1 cellular context compared by ENCODE assay signal in the genomic region with DNA sequence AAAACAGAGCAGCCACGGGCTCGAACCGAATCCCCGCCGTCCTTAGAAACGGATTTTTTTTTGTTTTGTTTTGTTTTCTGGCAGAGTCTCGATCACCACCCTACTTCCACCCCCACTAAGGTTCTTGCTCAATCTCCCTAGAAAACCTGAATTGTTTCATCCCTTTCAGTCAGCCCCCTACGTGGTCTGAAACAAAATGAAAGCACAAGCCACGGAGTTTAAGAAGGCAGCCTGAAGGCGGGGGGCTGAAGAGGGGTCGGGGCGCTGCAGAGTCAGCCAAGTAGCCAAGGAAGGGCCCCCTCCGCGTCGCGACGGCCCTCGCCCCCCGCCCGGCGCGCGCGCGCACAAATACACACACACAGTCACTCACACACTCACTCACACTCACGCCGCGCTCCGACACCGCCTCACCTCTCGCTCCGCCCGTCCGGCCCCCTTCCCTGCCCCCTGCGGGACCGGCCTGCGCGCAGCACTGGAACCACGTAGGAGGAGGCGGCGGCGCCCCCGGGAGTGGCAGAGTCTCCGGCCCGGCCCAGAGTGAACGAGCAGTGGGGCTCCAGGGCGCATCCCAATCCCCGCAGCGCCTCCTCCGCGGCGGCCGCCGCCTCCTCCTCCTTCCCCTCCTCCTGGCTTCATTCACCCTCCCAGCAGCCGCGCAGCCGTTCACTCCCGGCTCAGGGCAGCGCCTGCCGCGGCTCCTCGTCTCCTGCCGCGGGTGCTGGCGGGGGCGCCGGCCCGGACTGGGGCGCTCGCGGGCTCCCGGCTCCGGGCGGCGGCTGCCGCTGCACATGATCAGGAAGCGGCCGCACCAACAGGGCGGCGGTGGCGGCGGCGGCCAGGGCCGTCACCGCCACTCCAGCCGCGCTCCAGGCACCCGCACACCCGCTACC.
TF ChIP-seq lines count a peak whose summit lies in the region.

No MANE protein-coding gene starts in this region.

TF ChIP-seq in HEK293, 187 proteins besides CTCF, POLR2A, EP300 and RAD21 (continued from another document and continues in another):
- TF ChIP-seq, protein P1, sequence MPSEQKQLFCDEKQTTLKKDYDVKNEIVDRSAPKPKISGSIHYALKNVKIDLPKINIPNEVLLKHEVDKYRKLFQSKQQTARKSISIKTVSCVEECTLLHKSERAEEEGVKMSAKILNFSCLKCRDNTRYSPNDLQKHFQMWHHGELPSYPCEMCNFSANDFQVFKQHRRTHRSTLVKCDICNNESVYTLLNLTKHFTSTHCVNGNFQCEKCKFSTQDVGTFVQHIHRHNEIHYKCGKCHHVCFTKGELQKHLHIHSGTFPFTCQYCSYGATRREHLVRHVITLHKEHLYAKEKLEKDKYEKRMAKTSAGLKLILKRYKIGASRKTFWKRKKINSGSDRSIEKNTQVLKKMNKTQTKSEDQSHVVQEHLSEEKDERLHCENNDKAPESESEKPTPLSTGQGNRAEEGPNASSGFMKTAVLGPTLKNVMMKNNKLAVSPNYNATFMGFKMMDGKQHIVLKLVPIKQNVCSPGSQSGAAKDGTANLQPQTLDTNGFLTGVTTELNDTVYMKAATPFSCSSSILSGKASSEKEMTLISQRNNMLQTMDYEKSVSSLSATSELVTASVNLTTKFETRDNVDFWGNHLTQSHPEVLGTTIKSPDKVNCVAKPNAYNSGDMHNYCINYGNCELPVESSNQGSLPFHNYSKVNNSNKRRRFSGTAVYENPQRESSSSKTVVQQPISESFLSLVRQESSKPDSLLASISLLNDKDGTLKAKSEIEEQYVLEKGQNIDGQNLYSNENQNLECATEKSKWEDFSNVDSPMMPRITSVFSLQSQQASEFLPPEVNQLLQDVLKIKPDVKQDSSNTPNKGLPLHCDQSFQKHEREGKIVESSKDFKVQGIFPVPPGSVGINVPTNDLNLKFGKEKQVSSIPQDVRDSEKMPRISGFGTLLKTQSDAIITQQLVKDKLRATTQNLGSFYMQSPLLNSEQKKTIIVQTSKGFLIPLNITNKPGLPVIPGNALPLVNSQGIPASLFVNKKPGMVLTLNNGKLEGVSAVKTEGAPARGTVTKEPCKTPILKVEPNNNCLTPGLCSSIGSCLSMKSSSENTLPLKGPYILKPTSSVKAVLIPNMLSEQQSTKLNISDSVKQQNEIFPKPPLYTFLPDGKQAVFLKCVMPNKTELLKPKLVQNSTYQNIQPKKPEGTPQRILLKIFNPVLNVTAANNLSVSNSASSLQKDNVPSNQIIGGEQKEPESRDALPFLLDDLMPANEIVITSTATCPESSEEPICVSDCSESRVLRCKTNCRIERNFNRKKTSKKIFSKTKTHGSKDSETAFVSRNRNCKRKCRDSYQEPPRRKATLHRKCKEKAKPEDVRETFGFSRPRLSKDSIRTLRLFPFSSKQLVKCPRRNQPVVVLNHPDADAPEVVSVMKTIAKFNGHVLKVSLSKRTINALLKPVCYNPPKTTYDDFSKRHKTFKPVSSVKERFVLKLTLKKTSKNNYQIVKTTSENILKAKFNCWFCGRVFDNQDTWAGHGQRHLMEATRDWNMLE (tag by site-specific recombination; conservative IDR thresholded peaks at IDR 0.05; ENCODE audit: low read depth) = no peak
- peak; percentile 91 for TF ChIP-seq ZBTB8A (tag by site-specific recombination; IDR thresholded peaks at IDR 0.05)
- TF ChIP-seq ZNF426 (tag by site-specific recombination; IDR thresholded peaks at IDR 0.05) = no peak
- peak; percentile 80 for TF ChIP-seq ZXDB (tag by site-specific recombination; IDR thresholded peaks at IDR 0.05)
- no peak for TF ChIP-seq TRIM28 (IDR thresholded peaks at IDR 0.05; ENCODE audit: borderline replicate concordance, low read length)
- TF ChIP-seq ZNF558 (tag by site-specific recombination; IDR thresholded peaks at IDR 0.05) = no peak
- no peak for TF ChIP-seq ZNF16 (tag by site-specific recombination; IDR thresholded peaks at IDR 0.05; ENCODE audit: low read depth)
- TF ChIP-seq, protein P2, sequence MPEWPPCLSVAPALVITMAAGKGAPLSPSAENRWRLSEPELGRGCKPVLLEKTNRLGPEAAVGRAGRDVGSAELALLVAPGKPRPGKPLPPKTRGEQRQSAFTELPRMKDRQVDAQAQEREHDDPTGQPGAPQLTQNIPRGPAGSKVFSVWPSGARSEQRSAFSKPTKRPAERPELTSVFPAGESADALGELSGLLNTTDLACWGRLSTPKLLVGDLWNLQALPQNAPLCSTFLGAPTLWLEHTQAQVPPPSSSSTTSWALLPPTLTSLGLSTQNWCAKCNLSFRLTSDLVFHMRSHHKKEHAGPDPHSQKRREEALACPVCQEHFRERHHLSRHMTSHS (tag by site-specific recombination; IDR thresholded peaks at IDR 0.05) = no peak; the same call in 1 of the 2 replicates
- peak; percentile 56; the same call in 1 of the 2 replicates for TF ChIP-seq HOXD13 (CRISPR knock-in tag; IDR thresholded peaks at IDR 0.05; ENCODE audit: borderline replicate concordance)
- no peak for TF ChIP-seq GFI1B (tag by site-specific recombination; IDR thresholded peaks at IDR 0.05)
- TF ChIP-seq, protein P3, sequence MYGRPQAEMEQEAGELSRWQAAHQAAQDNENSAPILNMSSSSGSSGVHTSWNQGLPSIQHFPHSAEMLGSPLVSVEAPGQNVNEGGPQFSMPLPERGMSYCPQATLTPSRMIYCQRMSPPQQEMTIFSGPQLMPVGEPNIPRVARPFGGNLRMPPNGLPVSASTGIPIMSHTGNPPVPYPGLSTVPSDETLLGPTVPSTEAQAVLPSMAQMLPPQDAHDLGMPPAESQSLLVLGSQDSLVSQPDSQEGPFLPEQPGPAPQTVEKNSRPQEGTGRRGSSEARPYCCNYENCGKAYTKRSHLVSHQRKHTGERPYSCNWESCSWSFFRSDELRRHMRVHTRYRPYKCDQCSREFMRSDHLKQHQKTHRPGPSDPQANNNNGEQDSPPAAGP (tag by site-specific recombination; IDR thresholded peaks at IDR 0.05) = peak; percentile 95
- TF ChIP-seq ZNF654 (tag by site-specific recombination; IDR thresholded peaks at IDR 0.05; ENCODE audit: low read depth) = no peak
- TF ChIP-seq, protein P4, sequence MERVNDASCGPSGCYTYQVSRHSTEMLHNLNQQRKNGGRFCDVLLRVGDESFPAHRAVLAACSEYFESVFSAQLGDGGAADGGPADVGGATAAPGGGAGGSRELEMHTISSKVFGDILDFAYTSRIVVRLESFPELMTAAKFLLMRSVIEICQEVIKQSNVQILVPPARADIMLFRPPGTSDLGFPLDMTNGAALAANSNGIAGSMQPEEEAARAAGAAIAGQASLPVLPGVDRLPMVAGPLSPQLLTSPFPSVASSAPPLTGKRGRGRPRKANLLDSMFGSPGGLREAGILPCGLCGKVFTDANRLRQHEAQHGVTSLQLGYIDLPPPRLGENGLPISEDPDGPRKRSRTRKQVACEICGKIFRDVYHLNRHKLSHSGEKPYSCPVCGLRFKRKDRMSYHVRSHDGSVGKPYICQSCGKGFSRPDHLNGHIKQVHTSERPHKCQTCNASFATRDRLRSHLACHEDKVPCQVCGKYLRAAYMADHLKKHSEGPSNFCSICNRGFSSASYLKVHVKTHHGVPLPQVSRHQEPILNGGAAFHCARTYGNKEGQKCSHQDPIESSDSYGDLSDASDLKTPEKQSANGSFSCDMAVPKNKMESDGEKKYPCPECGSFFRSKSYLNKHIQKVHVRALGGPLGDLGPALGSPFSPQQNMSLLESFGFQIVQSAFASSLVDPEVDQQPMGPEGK (tag by site-specific recombination; IDR thresholded peaks at IDR 0.05) = peak; percentile 99
- no peak for TF ChIP-seq ZNF585B (tag by site-specific recombination; IDR thresholded peaks at IDR 0.05)
- TF ChIP-seq, protein P5, sequence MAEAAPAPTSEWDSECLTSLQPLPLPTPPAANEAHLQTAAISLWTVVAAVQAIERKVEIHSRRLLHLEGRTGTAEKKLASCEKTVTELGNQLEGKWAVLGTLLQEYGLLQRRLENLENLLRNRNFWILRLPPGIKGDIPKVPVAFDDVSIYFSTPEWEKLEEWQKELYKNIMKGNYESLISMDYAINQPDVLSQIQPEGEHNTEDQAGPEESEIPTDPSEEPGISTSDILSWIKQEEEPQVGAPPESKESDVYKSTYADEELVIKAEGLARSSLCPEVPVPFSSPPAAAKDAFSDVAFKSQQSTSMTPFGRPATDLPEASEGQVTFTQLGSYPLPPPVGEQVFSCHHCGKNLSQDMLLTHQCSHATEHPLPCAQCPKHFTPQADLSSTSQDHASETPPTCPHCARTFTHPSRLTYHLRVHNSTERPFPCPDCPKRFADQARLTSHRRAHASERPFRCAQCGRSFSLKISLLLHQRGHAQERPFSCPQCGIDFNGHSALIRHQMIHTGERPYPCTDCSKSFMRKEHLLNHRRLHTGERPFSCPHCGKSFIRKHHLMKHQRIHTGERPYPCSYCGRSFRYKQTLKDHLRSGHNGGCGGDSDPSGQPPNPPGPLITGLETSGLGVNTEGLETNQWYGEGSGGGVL (tag by site-specific recombination; IDR thresholded peaks at IDR 0.05) = peak; percentile 86
- TF ChIP-seq ZNF37A (tag by site-specific recombination; IDR thresholded peaks at IDR 0.05) = no peak
- TF ChIP-seq, protein P6, sequence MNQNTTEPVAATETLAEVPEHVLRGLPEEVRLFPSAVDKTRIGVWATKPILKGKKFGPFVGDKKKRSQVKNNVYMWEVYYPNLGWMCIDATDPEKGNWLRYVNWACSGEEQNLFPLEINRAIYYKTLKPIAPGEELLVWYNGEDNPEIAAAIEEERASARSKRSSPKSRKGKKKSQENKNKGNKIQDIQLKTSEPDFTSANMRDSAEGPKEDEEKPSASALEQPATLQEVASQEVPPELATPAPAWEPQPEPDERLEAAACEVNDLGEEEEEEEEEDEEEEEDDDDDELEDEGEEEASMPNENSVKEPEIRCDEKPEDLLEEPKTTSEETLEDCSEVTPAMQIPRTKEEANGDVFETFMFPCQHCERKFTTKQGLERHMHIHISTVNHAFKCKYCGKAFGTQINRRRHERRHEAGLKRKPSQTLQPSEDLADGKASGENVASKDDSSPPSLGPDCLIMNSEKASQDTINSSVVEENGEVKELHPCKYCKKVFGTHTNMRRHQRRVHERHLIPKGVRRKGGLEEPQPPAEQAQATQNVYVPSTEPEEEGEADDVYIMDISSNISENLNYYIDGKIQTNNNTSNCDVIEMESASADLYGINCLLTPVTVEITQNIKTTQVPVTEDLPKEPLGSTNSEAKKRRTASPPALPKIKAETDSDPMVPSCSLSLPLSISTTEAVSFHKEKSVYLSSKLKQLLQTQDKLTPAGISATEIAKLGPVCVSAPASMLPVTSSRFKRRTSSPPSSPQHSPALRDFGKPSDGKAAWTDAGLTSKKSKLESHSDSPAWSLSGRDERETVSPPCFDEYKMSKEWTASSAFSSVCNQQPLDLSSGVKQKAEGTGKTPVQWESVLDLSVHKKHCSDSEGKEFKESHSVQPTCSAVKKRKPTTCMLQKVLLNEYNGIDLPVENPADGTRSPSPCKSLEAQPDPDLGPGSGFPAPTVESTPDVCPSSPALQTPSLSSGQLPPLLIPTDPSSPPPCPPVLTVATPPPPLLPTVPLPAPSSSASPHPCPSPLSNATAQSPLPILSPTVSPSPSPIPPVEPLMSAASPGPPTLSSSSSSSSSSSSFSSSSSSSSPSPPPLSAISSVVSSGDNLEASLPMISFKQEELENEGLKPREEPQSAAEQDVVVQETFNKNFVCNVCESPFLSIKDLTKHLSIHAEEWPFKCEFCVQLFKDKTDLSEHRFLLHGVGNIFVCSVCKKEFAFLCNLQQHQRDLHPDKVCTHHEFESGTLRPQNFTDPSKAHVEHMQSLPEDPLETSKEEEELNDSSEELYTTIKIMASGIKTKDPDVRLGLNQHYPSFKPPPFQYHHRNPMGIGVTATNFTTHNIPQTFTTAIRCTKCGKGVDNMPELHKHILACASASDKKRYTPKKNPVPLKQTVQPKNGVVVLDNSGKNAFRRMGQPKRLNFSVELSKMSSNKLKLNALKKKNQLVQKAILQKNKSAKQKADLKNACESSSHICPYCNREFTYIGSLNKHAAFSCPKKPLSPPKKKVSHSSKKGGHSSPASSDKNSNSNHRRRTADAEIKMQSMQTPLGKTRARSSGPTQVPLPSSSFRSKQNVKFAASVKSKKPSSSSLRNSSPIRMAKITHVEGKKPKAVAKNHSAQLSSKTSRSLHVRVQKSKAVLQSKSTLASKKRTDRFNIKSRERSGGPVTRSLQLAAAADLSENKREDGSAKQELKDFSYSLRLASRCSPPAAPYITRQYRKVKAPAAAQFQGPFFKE (tag by site-specific recombination; IDR thresholded peaks at IDR 0.05; ENCODE audit: borderline replicate concordance) = no peak
- peak; percentile 87 for TF ChIP-seq WT1 (tag by site-specific recombination; IDR thresholded peaks at IDR 0.05)
- no peak for TF ChIP-seq ZBTB21 (tag by site-specific recombination; IDR thresholded peaks at IDR 0.05)
- TF ChIP-seq ZBTB48 (tag by site-specific recombination; IDR thresholded peaks at IDR 0.05) = peak; percentile 83
- no peak for TF ChIP-seq ZNF221 (tag by site-specific recombination; IDR thresholded peaks at IDR 0.05; ENCODE audit: borderline replicate concordance)
- TF ChIP-seq, protein P7, sequence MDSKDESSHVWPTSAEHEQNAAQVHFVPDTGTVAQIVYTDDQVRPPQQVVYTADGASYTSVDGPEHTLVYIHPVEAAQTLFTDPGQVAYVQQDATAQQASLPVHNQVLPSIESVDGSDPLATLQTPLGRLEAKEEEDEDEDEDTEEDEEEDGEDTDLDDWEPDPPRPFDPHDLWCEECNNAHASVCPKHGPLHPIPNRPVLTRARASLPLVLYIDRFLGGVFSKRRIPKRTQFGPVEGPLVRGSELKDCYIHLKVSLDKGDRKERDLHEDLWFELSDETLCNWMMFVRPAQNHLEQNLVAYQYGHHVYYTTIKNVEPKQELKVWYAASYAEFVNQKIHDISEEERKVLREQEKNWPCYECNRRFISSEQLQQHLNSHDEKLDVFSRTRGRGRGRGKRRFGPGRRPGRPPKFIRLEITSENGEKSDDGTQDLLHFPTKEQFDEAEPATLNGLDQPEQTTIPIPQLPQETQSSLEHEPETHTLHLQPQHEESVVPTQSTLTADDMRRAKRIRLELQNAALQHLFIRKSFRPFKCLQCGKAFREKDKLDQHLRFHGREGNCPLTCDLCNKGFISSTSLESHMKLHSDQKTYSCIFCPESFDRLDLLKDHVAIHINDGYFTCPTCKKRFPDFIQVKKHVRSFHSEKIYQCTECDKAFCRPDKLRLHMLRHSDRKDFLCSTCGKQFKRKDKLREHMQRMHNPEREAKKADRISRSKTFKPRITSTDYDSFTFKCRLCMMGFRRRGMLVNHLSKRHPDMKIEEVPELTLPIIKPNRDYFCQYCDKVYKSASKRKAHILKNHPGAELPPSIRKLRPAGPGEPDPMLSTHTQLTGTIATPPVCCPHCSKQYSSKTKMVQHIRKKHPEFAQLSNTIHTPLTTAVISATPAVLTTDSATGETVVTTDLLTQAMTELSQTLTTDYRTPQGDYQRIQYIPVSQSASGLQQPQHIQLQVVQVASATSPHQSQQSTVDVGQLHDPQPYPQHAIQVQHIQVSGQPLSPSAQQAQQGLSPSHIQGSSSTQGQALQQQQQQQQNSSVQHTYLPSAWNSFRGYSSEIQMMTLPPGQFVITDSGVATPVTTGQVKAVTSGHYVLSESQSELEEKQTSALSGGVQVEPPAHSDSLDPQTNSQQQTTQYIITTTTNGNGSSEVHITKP (tag by site-specific recombination; IDR thresholded peaks at IDR 0.05) = peak; percentile 80
- TF ChIP-seq ZNF132 (tag by site-specific recombination; IDR thresholded peaks at IDR 0.05; ENCODE audit: borderline replicate concordance) = no peak
- TF ChIP-seq SP2 (tag by site-specific recombination; IDR thresholded peaks at IDR 0.05) = peak; percentile 87
- peak; percentile 76; the same call in 1 of the 2 replicates for TF ChIP-seq ZSCAN30 (tag by site-specific recombination; IDR thresholded peaks at IDR 0.05)
- TF ChIP-seq, protein P8, sequence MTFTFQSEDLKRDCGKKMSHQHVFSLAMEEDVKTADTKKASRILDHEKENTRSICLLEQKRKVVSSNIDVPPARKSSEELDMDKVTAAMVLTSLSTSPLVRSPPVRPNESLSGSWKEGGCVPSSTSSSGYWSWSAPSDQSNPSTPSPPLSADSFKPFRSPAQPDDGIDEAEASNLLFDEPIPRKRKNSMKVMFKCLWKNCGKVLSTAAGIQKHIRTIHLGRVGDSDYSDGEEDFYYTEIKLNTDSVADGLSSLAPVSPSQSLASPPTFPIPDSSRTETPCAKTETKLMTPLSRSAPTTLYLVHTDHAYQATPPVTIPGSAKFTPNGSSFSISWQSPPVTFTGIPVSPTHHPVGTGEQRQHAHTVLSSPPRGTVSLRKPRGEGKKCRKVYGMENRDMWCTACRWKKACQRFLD (tag by site-specific recombination; IDR thresholded peaks at IDR 0.05) = no peak
- no peak for TF ChIP-seq ZNF433 (tag by site-specific recombination; IDR thresholded peaks at IDR 0.05; ENCODE audit: low read depth)
